1 cellular context compared by ENCODE assay signal in the genomic region with DNA sequence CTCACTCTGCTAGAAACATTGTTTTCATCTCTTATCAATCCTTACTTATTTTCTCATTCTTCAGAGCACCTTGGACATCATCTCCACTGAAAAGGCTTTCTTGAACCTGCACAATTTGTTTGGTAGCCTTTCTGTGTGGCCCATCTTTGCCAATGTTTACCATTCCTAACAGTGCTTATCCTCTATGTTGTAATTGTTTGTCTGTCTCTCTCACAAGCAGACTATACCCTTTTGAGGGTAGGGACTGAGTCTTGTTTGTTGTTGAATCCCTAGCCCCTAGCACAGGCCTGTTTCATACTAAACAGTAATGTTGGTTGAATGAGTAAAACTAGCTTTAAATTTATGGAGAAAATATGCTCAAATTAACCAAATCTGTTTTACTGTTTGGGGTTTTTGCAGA.
A peak's percentile ranks its signal among the peaks of the same experiment; 100 is the strongest.
TF ChIP-seq lines count a peak whose summit lies in the region.

No MANE protein-coding gene starts in this region.

TF ChIP-seq in HepG2, 621 proteins besides CTCF, POLR2A, EP300 and RAD21 (continued from another document):
- TF ChIP-seq, protein P1, sequence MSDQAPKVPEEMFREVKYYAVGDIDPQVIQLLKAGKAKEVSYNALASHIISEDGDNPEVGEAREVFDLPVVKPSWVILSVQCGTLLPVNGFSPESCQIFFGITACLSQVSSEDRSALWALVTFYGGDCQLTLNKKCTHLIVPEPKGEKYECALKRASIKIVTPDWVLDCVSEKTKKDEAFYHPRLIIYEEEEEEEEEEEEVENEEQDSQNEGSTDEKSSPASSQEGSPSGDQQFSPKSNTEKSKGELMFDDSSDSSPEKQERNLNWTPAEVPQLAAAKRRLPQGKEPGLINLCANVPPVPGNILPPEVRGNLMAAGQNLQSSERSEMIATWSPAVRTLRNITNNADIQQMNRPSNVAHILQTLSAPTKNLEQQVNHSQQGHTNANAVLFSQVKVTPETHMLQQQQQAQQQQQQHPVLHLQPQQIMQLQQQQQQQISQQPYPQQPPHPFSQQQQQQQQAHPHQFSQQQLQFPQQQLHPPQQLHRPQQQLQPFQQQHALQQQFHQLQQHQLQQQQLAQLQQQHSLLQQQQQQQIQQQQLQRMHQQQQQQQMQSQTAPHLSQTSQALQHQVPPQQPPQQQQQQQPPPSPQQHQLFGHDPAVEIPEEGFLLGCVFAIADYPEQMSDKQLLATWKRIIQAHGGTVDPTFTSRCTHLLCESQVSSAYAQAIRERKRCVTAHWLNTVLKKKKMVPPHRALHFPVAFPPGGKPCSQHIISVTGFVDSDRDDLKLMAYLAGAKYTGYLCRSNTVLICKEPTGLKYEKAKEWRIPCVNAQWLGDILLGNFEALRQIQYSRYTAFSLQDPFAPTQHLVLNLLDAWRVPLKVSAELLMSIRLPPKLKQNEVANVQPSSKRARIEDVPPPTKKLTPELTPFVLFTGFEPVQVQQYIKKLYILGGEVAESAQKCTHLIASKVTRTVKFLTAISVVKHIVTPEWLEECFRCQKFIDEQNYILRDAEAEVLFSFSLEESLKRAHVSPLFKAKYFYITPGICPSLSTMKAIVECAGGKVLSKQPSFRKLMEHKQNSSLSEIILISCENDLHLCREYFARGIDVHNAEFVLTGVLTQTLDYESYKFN (CRISPR knock-in tag; conservative IDR thresholded peaks at IDR 0.05), result peak; percentile 50; the same call in 1 of the 2 replicates
- TF ChIP-seq, protein P2, sequence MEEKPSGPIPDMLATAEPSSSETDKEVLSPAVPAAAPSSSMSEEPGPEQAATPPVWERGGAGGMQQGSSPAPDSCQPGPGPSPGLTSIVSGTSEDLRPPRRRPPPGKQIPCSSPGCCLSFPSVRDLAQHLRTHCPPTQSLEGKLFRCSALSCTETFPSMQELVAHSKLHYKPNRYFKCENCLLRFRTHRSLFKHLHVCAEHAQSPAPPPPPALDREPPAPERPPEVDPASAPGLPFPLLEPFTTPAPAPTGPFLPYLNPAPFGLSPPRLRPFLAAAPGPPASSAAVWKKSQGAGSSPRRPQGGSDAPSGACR (CRISPR knock-in tag; IDR thresholded peaks at IDR 0.05), result no peak
- TF ChIP-seq, protein P3, sequence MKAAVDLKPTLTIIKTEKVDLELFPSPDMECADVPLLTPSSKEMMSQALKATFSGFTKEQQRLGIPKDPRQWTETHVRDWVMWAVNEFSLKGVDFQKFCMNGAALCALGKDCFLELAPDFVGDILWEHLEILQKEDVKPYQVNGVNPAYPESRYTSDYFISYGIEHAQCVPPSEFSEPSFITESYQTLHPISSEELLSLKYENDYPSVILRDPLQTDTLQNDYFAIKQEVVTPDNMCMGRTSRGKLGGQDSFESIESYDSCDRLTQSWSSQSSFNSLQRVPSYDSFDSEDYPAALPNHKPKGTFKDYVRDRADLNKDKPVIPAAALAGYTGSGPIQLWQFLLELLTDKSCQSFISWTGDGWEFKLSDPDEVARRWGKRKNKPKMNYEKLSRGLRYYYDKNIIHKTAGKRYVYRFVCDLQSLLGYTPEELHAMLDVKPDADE (CRISPR knock-in tag; IDR thresholded peaks at IDR 0.05), result no peak
- peak; percentile 41; the same call in 1 of the 2 replicates for TF ChIP-seq THAP11 (CRISPR knock-in tag; IDR thresholded peaks at IDR 0.05)
- TF ChIP-seq, protein P4, sequence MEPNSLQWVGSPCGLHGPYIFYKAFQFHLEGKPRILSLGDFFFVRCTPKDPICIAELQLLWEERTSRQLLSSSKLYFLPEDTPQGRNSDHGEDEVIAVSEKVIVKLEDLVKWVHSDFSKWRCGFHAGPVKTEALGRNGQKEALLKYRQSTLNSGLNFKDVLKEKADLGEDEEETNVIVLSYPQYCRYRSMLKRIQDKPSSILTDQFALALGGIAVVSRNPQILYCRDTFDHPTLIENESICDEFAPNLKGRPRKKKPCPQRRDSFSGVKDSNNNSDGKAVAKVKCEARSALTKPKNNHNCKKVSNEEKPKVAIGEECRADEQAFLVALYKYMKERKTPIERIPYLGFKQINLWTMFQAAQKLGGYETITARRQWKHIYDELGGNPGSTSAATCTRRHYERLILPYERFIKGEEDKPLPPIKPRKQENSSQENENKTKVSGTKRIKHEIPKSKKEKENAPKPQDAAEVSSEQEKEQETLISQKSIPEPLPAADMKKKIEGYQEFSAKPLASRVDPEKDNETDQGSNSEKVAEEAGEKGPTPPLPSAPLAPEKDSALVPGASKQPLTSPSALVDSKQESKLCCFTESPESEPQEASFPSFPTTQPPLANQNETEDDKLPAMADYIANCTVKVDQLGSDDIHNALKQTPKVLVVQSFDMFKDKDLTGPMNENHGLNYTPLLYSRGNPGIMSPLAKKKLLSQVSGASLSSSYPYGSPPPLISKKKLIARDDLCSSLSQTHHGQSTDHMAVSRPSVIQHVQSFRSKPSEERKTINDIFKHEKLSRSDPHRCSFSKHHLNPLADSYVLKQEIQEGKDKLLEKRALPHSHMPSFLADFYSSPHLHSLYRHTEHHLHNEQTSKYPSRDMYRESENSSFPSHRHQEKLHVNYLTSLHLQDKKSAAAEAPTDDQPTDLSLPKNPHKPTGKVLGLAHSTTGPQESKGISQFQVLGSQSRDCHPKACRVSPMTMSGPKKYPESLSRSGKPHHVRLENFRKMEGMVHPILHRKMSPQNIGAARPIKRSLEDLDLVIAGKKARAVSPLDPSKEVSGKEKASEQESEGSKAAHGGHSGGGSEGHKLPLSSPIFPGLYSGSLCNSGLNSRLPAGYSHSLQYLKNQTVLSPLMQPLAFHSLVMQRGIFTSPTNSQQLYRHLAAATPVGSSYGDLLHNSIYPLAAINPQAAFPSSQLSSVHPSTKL (CRISPR knock-in tag; IDR thresholded peaks at IDR 0.05), result peak; percentile 45
- TF ChIP-seq, protein P5, sequence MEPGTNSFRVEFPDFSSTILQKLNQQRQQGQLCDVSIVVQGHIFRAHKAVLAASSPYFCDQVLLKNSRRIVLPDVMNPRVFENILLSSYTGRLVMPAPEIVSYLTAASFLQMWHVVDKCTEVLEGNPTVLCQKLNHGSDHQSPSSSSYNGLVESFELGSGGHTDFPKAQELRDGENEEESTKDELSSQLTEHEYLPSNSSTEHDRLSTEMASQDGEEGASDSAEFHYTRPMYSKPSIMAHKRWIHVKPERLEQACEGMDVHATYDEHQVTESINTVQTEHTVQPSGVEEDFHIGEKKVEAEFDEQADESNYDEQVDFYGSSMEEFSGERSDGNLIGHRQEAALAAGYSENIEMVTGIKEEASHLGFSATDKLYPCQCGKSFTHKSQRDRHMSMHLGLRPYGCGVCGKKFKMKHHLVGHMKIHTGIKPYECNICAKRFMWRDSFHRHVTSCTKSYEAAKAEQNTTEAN (CRISPR knock-in tag; conservative IDR thresholded peaks at IDR 0.05), result no peak
- TF ChIP-seq ZMAT3 (CRISPR knock-in tag; conservative IDR thresholded peaks at IDR 0.05), result no peak
- peak; percentile 46; the same call in 1 of the 2 replicates for TF ChIP-seq SAP130 (CRISPR knock-in tag; IDR thresholded peaks at IDR 0.05; ENCODE audit: low read depth)
- no peak for TF ChIP-seq MED8 (CRISPR knock-in tag; IDR thresholded peaks at IDR 0.05; ENCODE audit: insufficient replicate concordance)
- peak; percentile 27; the same call in 1 of the 2 replicates for TF ChIP-seq ZNF792 (CRISPR knock-in tag; IDR thresholded peaks at IDR 0.05)
- TF ChIP-seq RFXANK (CRISPR knock-in tag; IDR thresholded peaks at IDR 0.05), result no peak
- TF ChIP-seq SIN3B (IDR thresholded peaks at IDR 0.05; ENCODE audit: low read length), result no peak
- TF ChIP-seq, protein P6, sequence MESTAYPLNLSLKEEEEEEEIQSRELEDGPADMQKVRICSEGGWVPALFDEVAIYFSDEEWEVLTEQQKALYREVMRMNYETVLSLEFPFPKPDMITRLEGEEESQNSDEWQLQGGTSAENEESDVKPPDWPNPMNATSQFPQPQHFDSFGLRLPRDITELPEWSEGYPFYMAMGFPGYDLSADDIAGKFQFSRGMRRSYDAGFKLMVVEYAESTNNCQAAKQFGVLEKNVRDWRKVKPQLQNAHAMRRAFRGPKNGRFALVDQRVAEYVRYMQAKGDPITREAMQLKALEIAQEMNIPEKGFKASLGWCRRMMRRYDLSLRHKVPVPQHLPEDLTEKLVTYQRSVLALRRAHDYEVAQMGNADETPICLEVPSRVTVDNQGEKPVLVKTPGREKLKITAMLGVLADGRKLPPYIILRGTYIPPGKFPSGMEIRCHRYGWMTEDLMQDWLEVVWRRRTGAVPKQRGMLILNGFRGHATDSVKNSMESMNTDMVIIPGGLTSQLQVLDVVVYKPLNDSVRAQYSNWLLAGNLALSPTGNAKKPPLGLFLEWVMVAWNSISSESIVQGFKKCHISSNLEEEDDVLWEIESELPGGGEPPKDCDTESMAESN (CRISPR knock-in tag; conservative IDR thresholded peaks at IDR 0.05), result peak; percentile 99
- peak; percentile 34; the same call in 1 of the 2 replicates for TF ChIP-seq SOX5 (CRISPR knock-in tag; IDR thresholded peaks at IDR 0.05; ENCODE audit: borderline replicate concordance)
- TF ChIP-seq KDM5A (IDR thresholded peaks at IDR 0.05; ENCODE audit: borderline replicate concordance, low read length), result no peak
- TF ChIP-seq FOXP1 (IDR thresholded peaks at IDR 0.05), result no peak
- peak; percentile 80 for TF ChIP-seq FOXP1 (CRISPR knock-in tag; IDR thresholded peaks at IDR 0.05)
- TF ChIP-seq ZSCAN22 (CRISPR knock-in tag; IDR thresholded peaks at IDR 0.05), result no peak
- TF ChIP-seq, protein P7, sequence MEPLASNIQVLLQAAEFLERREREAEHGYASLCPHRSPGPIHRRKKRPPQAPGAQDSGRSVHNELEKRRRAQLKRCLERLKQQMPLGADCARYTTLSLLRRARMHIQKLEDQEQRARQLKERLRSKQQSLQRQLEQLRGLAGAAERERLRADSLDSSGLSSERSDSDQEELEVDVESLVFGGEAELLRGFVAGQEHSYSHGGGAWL (CRISPR knock-in tag; IDR thresholded peaks at IDR 0.05), result no peak
- TF ChIP-seq FOXA3 (CRISPR knock-in tag; IDR thresholded peaks at IDR 0.05), result peak; percentile 85
- peak; percentile 79 for TF ChIP-seq GATAD2A (CRISPR knock-in tag; IDR thresholded peaks at IDR 0.05)
